In genomic region chr4:139453371-139454110, GRCh38 we compare ENCODE assay signal across 8 cellular contexts.
DNase-seq lines count a peak whose midpoint lies in the region; ATAC-seq lines count a peak whose summit lies in the region.

No MANE protein-coding gene starts in this region.

- peak; percentile 81 for DNase-seq in GM19240 (ENCODE audit: insufficient read length, low spot score)
- peak; percentile 85 for DNase-seq in NCI-H510A treated with DMSO at 0.1 percent for 48 hours (lab: John Stamatoyannopoulos, UW)
- peak; percentile 96 to 97 for DNase-seq in activated CD4-positive, alpha-beta T cell treated with anti-CD3 and anti-CD28 coated beads for 4 hours
- peak; percentile 97 for DNase-seq in kidney tubule cell (ENCODE audit: low spot score)
- peak; percentile 88 to 95 for DNase-seq in stimulated activated CD4-positive, alpha-beta T cell treated with anti-CD3 and anti-CD28 coated beads, Interleukin-1b, Interleukin-23, amount 100 ng/mL, for 1 hour (ENCODE audit: low read depth in 2 of 2)

- peaks cover 0 to 23% (median 20%) of the 10 kb centered on the region in 11 experiments; a peak in 21 of 22 replicates for H3K9me3 ChIP-seq in BLaER1 treated with 17β-estradiol and CSF1 and Interleukin-3, amounts not matched to agents 10 nM and 100 nM (replicated peaks in 1 of 11)

- H3K4me3 ChIP-seq in BLaER1 treated with 17β-estradiol and CSF1 and Interleukin-3, amounts not matched to agents 10 nM and 100 nM, result peak overlapping the region; percentile 79 to 96 (median 90)

- H3K4me2 ChIP-seq in BLaER1 treated with 17β-estradiol and CSF1 and Interleukin-3, amounts not matched to agents 10 nM and 100 nM, result peak overlapping the region; percentile 80 to 96 (median 89)

- peaks cover 0 to 34% (median 21%) of the 10 kb centered on the region in 11 experiments; a peak in 12 of 22 replicates for H3K36me3 ChIP-seq in BLaER1 treated with 17β-estradiol and CSF1 and Interleukin-3, amounts not matched to agents 10 nM and 100 nM

- H3K4me1 ChIP-seq in BLaER1 treated with 17β-estradiol and CSF1 and Interleukin-3, amounts not matched to agents 10 nM and 100 nM, result peaks cover 37 to 48% (median 40%) of the 10 kb centered on the region in 10 experiments

- H4K20me1 ChIP-seq in BLaER1 treated with 17β-estradiol and CSF1 and Interleukin-3, amounts not matched to agents 10 nM and 100 nM, result peaks cover 0 to 45% (median 6%) of the 10 kb centered on the region in 11 experiments; a peak in 8 of 22 replicates

- H3K27me3 ChIP-seq in BLaER1 treated with 17β-estradiol and CSF1 and Interleukin-3, amounts not matched to agents 10 nM and 100 nM, result no peaks in the 10 kb centered on the region

- H3K9ac ChIP-seq in BLaER1 treated with 17β-estradiol and CSF1 and Interleukin-3, amounts not matched to agents 10 nM and 100 nM, result peak overlapping the region; percentile 83 to 95 (median 91)

- ATAC-seq in HG03457 (IDR thresholded peaks at IDR 0.05; ENCODE audit: unreplicated experiment), result peak; percentile 88

- peak overlapping the region; percentile 85 to 96 (median 93) for H3K27ac ChIP-seq in BLaER1 treated with 17β-estradiol and CSF1 and Interleukin-3, amounts not matched to agents 10 nM and 100 nM
- H3K27ac ChIP-seq in cingulate gyrus (ENCODE audit: low read depth, low read length), result peak overlapping the region; percentile 91

Comparison
In these comparisons a context has a peak if more than half of its experiments do, and no peak if none do; other contexts are left out.
1. Peak in every context shown above with its lines: DNase-seq, ATAC-seq, H3K4me3 ChIP-seq and H3K27ac ChIP-seq.